ENCODE assay signal across 19 cellular contexts in the genomic region with DNA sequence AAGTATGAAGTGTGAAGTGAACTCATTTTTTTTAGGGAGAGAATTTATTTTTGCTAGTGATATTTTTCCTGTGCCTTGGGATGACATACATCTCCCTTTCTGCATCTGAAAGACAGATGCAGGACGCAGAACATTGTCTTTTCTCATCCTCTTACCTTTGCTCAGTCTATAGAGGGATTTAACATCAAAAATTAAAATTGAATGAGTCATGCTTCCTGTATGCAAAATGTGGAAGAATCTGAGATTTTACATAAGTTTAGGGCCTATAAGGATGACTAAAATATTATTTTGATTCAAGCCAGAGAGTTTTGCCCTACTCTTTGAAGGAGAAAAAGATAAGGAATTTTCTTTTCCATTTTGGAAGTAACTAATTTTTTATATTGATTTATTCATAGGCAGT. TPM values are rescaled to one million over a fixed set of nuclear protein-coding genes. Genes with fewer than 3 reads are reported as not detected.
DNase-seq lines count a peak whose midpoint lies in the region; ATAC-seq and TF ChIP-seq lines count a peak whose summit lies in the region.
"Had no signal": no experiment of that assay in that cellular context is flagged by ENCODE, and none has a peak within 500 bp of the region (broad histone marks: within the 10 kb centered on the region; RNA-seq: fewer than 3 reads in every experiment).

No MANE protein-coding gene starts in this region.

- no peaks in the 10 kb centered on the region for H3K9me3 ChIP-seq in PC-9 (ENCODE audit: insufficient read depth, low read depth)
- no peaks in the 10 kb centered on the region for H3K9me3 ChIP-seq in osteoblast (ENCODE audit: low read depth, low read length)
- H3K9me3 ChIP-seq: left ventricle myocardium inferior, SJSA1, thoracic aorta had no signal

- CTCF ChIA-PET in activated naive CD4-positive, alpha-beta T cell treated with anti-CD3 and anti-CD28 coated beads, Interleukin-2, amount 10 ng/mL, durations not matched to agents 7 days and 5 days (lab: Charles Lee), result no interaction called here
- CTCF ChIA-PET in PC-9 (lab: Charles Lee), result interaction anchor here (0.6 kb wide), 1 partner anchor 9 kb away, joined by 3 read pairs; no protein-coding TSS in a partner anchor

- H3K4me3 ChIP-seq in PC-9 (no peak overlapping the region), osteoblast (ENCODE audit: insufficient read depth, low read length) (no peak overlapping the region)
- H3K4me3 ChIP-seq: left ventricle myocardium inferior, SJSA1, thoracic aorta had no signal

- H3K79me2 ChIP-seq in PC-9 (ENCODE audit: low read depth), result peaks cover 12% of the 10 kb centered on the region
- H3K79me2 ChIP-seq in osteoblast (ENCODE audit: insufficient read depth, low read length), result peaks cover 29% of the 10 kb centered on the region

- peaks cover 38% of the 10 kb centered on the region for H3K36me3 Mint-ChIP-seq in activated naive CD4-positive, alpha-beta T cell treated with anti-CD3 and anti-CD28 coated beads, Interleukin-2, amount 10 ng/mL, durations not matched to agents 7 days and 5 days

- peaks cover 52% of the 10 kb centered on the region for H4K20me1 ChIP-seq in PC-9 (ENCODE audit: insufficient read depth)
- peaks cover 3% of the 10 kb centered on the region for H4K20me1 ChIP-seq in osteoblast (ENCODE audit: insufficient read depth, low read length)

- H3K27ac ChIP-seq in PC-9 (peak overlapping the region; percentile 32; the same call in 1 of the 2 replicates), osteoblast (ENCODE audit: low read depth, low read length) (no peak overlapping the region)
- H3K27ac ChIP-seq: foreskin keratinocyte, left ventricle myocardium inferior, SJSA1, thoracic aorta had no signal

- peaks cover 55% of the 10 kb centered on the region for H3K36me3 ChIP-seq in PC-9 (ENCODE audit: low read depth)
- peaks cover 80% of the 10 kb centered on the region for H3K36me3 ChIP-seq in osteoblast (ENCODE audit: insufficient read depth, low read length)

- H3K9me2 ChIP-seq in PC-9 (ENCODE audit: insufficient read depth), result no peaks in the 10 kb centered on the region

- no peak for ATAC-seq in GM21381 (IDR thresholded peaks at IDR 0.05; ENCODE audit: unreplicated experiment)
- ATAC-seq: foreskin keratinocyte; stimulated activated effector memory CD8-positive, alpha-beta T cell treated with anti-CD3 and anti-CD28 coated beads, Interleukin-12 subunit alpha, Interleukin-12 subunit beta, amount 100 ng/mL, for 72 hours had no signal

- no peaks in the 10 kb centered on the region for H3K9me3 Mint-ChIP-seq in activated naive CD4-positive, alpha-beta T cell treated with anti-CD3 and anti-CD28 coated beads, Interleukin-2, amount 10 ng/mL, durations not matched to agents 7 days and 5 days
- H3K9me3 Mint-ChIP-seq: CD4-positive, alpha-beta memory T cell; central memory CD8-positive, alpha-beta T cell; immature natural killer cell; stimulated activated effector memory CD8-positive, alpha-beta T cell treated with anti-CD3 and anti-CD28 coated beads, Interleukin-12 subunit alpha, Interleukin-12 subunit beta, amount 100 ng/mL, for 72 hours had no signal

- no peak overlapping the region for H3K4me3 Mint-ChIP-seq in activated naive CD4-positive, alpha-beta T cell treated with anti-CD3 and anti-CD28 coated beads, Interleukin-2, amount 10 ng/mL, durations not matched to agents 7 days and 5 days
- H3K4me3 Mint-ChIP-seq: CD4-positive, alpha-beta memory T cell; central memory CD8-positive, alpha-beta T cell; immature natural killer cell; stimulated activated effector memory CD8-positive, alpha-beta T cell treated with anti-CD3 and anti-CD28 coated beads, Interleukin-12 subunit alpha, Interleukin-12 subunit beta, amount 100 ng/mL, for 72 hours had no signal

- peak overlapping the region; percentile 11 for H3K27ac Mint-ChIP-seq in activated naive CD4-positive, alpha-beta T cell treated with anti-CD3 and anti-CD28 coated beads, Interleukin-2, amount 10 ng/mL, durations not matched to agents 7 days and 5 days
- H3K27ac Mint-ChIP-seq: stimulated activated effector memory CD8-positive, alpha-beta T cell treated with anti-CD3 and anti-CD28 coated beads, Interleukin-12 subunit alpha, Interleukin-12 subunit beta, amount 100 ng/mL, for 72 hours had no signal

- no peak for DNase-seq in activated naive CD4-positive, alpha-beta T cell treated with anti-CD3 and anti-CD28 coated beads, Interleukin-2, amount 10 ng/mL, durations not matched to agents 7 days and 5 days
- no peak for DNase-seq in activated naive CD4-positive, alpha-beta T cell treated with Interleukin-2 at 50 U/mL for 16 hours
- DNase-seq in PC-9 (no peak), osteoblast (ENCODE audit: insufficient read length, low spot score, missing footprints) (peak; percentile 66)
- no peak for DNase-seq in activated effector memory CD4-positive, alpha-beta T cell treated with anti-CD3 and anti-CD28 coated beads, Interleukin-2, amount 50 U/mL, for 16 hours
- DNase-seq: activated effector memory CD4-positive, alpha-beta T cell treated with Interleukin-2 at 50 U/mL for 16 hours; aorta; CD4-positive, alpha-beta memory T cell; DMS153; foreskin keratinocyte; immature natural killer cell; left ventricle myocardium inferior; NCI-H1105; NCI-H2029 treated with DMSO at 0.1 percent for 48 hours had no signal

- no peak overlapping the region for H3K4me2 ChIP-seq in PC-9
- H3K4me2 ChIP-seq in osteoblast (ENCODE audit: insufficient read depth, low read length), result no peak overlapping the region

- POLR2A ChIA-PET in PC-9 (lab: Charles Lee; ENCODE audit: unreplicated experiment), result interaction anchor here (0.7 kb wide), 1 partner anchor 23 kb away, joined by 29 read pairs; no protein-coding TSS in a partner anchor

- peaks cover 53% of the 10 kb centered on the region for H3F3A ChIP-seq in PC-9 (ENCODE audit: insufficient read depth, low read depth)

- intact Hi-C loops in PC-9 (cut with micrococcal nuclease; ENCODE audit: unreplicated experiment), result no loop called here

- TF ChIP-seq CTCF in PC-9 (conservative IDR thresholded peaks at IDR 0.05) (no peak), osteoblast (IDR thresholded peaks at IDR 0.05; ENCODE audit: extremely low read depth, low read depth, low read length) (no peak)

- H2AFZ ChIP-seq in PC-9 (no peak overlapping the region), osteoblast (ENCODE audit: low read length) (no peak overlapping the region)

- no peaks in the 10 kb centered on the region for H3K27me3 ChIP-seq in PC-9 (ENCODE audit: insufficient read depth, low read depth)
- no peaks in the 10 kb centered on the region for H3K27me3 ChIP-seq in osteoblast (ENCODE audit: insufficient read depth, low read length)
- H3K27me3 ChIP-seq: foreskin keratinocyte, SJSA1 had no signal

- peaks cover 6% of the 10 kb centered on the region for H3K4me1 Mint-ChIP-seq in activated naive CD4-positive, alpha-beta T cell treated with anti-CD3 and anti-CD28 coated beads, Interleukin-2, amount 10 ng/mL, durations not matched to agents 7 days and 5 days
- H3K4me1 Mint-ChIP-seq: central memory CD8-positive, alpha-beta T cell; immature natural killer cell; stimulated activated effector memory CD8-positive, alpha-beta T cell treated with anti-CD3 and anti-CD28 coated beads, Interleukin-12 subunit alpha, Interleukin-12 subunit beta, amount 100 ng/mL, for 72 hours had no signal

- no peaks in the 10 kb centered on the region for H3K27me3 Mint-ChIP-seq in activated naive CD4-positive, alpha-beta T cell treated with anti-CD3 and anti-CD28 coated beads, Interleukin-2, amount 10 ng/mL, durations not matched to agents 7 days and 5 days
- H3K27me3 Mint-ChIP-seq: CD4-positive, alpha-beta memory T cell; central memory CD8-positive, alpha-beta T cell had no signal

- H3K4me1 ChIP-seq in PC-9 (replicated peaks; ENCODE audit: insufficient read depth), result no peaks in the 10 kb centered on the region
- H3K4me1 ChIP-seq in osteoblast (ENCODE audit: insufficient read depth, low read length), result peaks cover 5% of the 10 kb centered on the region
- H3K4me1 ChIP-seq: SJSA1 had no signal

- BruUV-seq in PC-9 (replicated peaks; lab: Mats Ljungman, UMichigan), result no TSS peak

RNA-seq across cellular contexts. Expression of gene XRCC6, which starts 27.3 kb away (rescaled TPM):
- total RNA-seq in PC-9 (2021) (386 and 486 TPM in 2 replicates), osteoblast (247 and 251 TPM in 2 replicates)

RNA-seq across cellular contexts. Expression of gene DESI1, which starts 27.6 kb away (rescaled TPM):
- total RNA-seq in PC-9 (2021) (38.8 and 52.7 TPM in 2 replicates), osteoblast (16.3 and 18.3 TPM in 2 replicates)

RNA-seq across cellular contexts. Expression of gene SNU13, which starts 40.2 kb away (rescaled TPM):
- total RNA-seq in PC-9 (2021), result 197 and 229 TPM in 2 replicates
- total RNA-seq in osteoblast, result 56.1 and 58.0 TPM in 2 replicates

RNA-seq across cellular contexts. Expression of gene MEI1, which starts 50.9 kb away (rescaled TPM):
- total RNA-seq in PC-9 (2021), result 0.55 and 0.61 TPM in 2 replicates
- total RNA-seq in osteoblast, result 0.29 and 0.36 TPM in 2 replicates
- total RNA-seq: foreskin keratinocyte had no signal

RNA-seq across cellular contexts. Expression of gene PMM1, which starts 58.8 kb away (rescaled TPM):
- 49.3 and 53.1 TPM in 2 replicates for total RNA-seq in PC-9 (2021)
- 15.6 and 18.9 TPM in 2 replicates for total RNA-seq in osteoblast
